In the genomic region with DNA sequence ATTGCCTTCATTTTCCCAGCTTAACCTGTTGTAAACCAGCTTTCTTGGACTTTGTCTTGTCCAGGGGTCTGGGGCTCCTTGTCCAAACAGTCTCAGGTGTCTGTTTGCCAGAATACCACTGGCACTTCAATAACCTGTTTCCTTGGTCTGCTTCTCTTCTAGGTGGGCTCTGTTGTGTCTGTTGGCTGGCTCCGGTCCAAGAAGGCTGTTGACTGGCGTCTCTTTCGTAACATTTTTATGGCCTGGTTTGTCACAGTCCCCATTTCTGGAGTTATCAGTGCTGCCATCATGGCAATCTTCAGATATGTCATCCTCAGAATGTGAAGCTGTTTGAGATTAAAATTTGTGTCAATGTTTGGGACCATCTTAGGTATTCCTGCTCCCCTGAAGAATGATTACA, we compare ENCODE assay signal across 1 cellular context.
TF ChIP-seq lines count a peak whose summit lies in the region.

No MANE protein-coding gene starts in this region.

TF ChIP-seq in K562, 482 proteins besides CTCF, POLR2A, EP300 and RAD21 (continues in another document):
- TF ChIP-seq ILK (tag; IDR thresholded peaks at IDR 0.05; ENCODE audit: borderline replicate concordance, low read depth) (no peak), SIN3B (IDR thresholded peaks at IDR 0.05; ENCODE audit: low read depth) (no peak), NFIC (IDR thresholded peaks at IDR 0.05) (peak; percentile 87), TAF15 (IDR thresholded peaks at IDR 0.05; ENCODE audit: low read depth, low read length) (no peak), SUPT5H (IDR thresholded peaks at IDR 0.05) (no peak), NFIX (CRISPR knock-in tag; IDR thresholded peaks at IDR 0.05; ENCODE audit: low read depth) (no peak), RBM14 (IDR thresholded peaks at IDR 0.05; ENCODE audit: borderline replicate concordance, insufficient read depth, low read depth, low read length) (no peak), NCOA4 (IDR thresholded peaks at IDR 0.05; ENCODE audit: partially characterized antibody) (no peak), ZNF316 (IDR thresholded peaks at IDR 0.05) (no peak), ZC3H4 (CRISPR knock-in tag; IDR thresholded peaks at IDR 0.05; ENCODE audit: borderline replicate concordance) (no peak), XRCC3 (IDR thresholded peaks at IDR 0.05) (no peak), NCOR1 (IDR thresholded peaks at IDR 0.05) (no peak), EWSR1 (IDR thresholded peaks at IDR 0.05; ENCODE audit: borderline replicate concordance, low read depth, partially characterized antibody) (no peak), POLR2G (IDR thresholded peaks at IDR 0.05; ENCODE audit: low read depth, low read length) (no peak), POLR3A (IDR thresholded peaks at IDR 0.05; ENCODE audit: borderline replicate concordance, extremely low read depth, insufficient read depth, insufficient read length) (no peak), BRF1 (IDR thresholded peaks at IDR 0.05; ENCODE audit: borderline replicate concordance, extremely low read depth, insufficient read length) (no peak), MEIS2 (IDR thresholded peaks at IDR 0.05; ENCODE audit: partially characterized antibody) (peak; percentile 46), GABPA (tag; conservative IDR thresholded peaks at IDR 0.05; ENCODE audit: low read depth) (no peak), CHD1 (IDR thresholded peaks at IDR 0.05; ENCODE audit: low read length) (no peak), DNMT1 (IDR thresholded peaks at IDR 0.05) (no peak), NFYB (IDR thresholded peaks at IDR 0.05; ENCODE audit: extremely low read depth, insufficient read length) (no peak), ILF3 (IDR thresholded peaks at IDR 0.05; ENCODE audit: borderline replicate concordance) (no peak), FOXA1 (IDR thresholded peaks at IDR 0.05; ENCODE audit: borderline replicate concordance) (no peak), RBM17 (IDR thresholded peaks at IDR 0.05; ENCODE audit: borderline replicate concordance, low read depth, low read length) (no peak), CEBPB (tag; IDR thresholded peaks at IDR 0.05) (peak; percentile 26; the same call in 1 of the 2 replicates), ZNF175 (CRISPR knock-in tag; IDR thresholded peaks at IDR 0.05; ENCODE audit: low read depth) (no peak), GABPB1 (CRISPR knock-in tag; IDR thresholded peaks at IDR 0.05) (no peak), XRCC4 (IDR thresholded peaks at IDR 0.05; ENCODE audit: extremely low read depth, insufficient read depth, insufficient read length) (no peak), MCM2 (IDR thresholded peaks at IDR 0.05; ENCODE audit: low read depth) (no peak), SIX5 (IDR thresholded peaks at IDR 0.05; ENCODE audit: borderline replicate concordance in 1 of 2, insufficient read depth in 1 of 2, low read depth in 1 of 2, low read length in 2 of 2) (no peak)
- TF ChIP-seq, protein P1, sequence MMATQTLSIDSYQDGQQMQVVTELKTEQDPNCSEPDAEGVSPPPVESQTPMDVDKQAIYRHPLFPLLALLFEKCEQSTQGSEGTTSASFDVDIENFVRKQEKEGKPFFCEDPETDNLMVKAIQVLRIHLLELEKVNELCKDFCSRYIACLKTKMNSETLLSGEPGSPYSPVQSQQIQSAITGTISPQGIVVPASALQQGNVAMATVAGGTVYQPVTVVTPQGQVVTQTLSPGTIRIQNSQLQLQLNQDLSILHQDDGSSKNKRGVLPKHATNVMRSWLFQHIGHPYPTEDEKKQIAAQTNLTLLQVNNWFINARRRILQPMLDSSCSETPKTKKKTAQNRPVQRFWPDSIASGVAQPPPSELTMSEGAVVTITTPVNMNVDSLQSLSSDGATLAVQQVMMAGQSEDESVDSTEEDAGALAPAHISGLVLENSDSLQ (IDR thresholded peaks at IDR 0.05): peak; percentile 45
- TF ChIP-seq, protein P2, sequence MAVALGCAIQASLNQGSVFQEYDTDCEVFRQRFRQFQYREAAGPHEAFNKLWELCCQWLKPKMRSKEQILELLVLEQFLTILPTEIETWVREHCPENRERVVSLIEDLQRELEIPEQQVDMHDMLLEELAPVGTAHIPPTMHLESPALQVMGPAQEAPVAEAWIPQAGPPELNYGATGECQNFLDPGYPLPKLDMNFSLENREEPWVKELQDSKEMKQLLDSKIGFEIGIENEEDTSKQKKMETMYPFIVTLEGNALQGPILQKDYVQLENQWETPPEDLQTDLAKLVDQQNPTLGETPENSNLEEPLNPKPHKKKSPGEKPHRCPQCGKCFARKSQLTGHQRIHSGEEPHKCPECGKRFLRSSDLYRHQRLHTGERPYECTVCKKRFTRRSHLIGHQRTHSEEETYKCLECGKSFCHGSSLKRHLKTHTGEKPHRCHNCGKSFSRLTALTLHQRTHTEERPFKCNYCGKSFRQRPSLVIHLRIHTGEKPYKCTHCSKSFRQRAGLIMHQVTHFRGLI (CRISPR knock-in tag; IDR thresholded peaks at IDR 0.05): no peak
- TF ChIP-seq, protein P3, sequence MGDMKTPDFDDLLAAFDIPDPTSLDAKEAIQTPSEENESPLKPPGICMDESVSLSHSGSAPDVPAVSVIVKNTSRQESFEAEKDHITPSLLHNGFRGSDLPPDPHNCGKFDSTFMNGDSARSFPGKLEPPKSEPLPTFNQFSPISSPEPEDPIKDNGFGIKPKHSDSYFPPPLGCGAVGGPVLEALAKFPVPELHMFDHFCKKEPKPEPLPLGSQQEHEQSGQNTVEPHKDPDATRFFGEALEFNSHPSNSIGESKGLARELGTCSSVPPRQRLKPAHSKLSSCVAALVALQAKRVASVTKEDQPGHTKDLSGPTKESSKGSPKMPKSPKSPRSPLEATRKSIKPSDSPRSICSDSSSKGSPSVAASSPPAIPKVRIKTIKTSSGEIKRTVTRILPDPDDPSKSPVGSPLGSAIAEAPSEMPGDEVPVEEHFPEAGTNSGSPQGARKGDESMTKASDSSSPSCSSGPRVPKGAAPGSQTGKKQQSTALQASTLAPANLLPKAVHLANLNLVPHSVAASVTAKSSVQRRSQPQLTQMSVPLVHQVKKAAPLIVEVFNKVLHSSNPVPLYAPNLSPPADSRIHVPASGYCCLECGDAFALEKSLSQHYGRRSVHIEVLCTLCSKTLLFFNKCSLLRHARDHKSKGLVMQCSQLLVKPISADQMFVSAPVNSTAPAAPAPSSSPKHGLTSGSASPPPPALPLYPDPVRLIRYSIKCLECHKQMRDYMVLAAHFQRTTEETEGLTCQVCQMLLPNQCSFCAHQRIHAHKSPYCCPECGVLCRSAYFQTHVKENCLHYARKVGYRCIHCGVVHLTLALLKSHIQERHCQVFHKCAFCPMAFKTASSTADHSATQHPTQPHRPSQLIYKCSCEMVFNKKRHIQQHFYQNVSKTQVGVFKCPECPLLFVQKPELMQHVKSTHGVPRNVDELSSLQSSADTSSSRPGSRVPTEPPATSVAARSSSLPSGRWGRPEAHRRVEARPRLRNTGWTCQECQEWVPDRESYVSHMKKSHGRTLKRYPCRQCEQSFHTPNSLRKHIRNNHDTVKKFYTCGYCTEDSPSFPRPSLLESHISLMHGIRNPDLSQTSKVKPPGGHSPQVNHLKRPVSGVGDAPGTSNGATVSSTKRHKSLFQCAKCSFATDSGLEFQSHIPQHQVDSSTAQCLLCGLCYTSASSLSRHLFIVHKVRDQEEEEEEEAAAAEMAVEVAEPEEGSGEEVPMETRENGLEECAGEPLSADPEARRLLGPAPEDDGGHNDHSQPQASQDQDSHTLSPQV (IDR thresholded peaks at IDR 0.05): no peak
- TF ChIP-seq, protein P4, sequence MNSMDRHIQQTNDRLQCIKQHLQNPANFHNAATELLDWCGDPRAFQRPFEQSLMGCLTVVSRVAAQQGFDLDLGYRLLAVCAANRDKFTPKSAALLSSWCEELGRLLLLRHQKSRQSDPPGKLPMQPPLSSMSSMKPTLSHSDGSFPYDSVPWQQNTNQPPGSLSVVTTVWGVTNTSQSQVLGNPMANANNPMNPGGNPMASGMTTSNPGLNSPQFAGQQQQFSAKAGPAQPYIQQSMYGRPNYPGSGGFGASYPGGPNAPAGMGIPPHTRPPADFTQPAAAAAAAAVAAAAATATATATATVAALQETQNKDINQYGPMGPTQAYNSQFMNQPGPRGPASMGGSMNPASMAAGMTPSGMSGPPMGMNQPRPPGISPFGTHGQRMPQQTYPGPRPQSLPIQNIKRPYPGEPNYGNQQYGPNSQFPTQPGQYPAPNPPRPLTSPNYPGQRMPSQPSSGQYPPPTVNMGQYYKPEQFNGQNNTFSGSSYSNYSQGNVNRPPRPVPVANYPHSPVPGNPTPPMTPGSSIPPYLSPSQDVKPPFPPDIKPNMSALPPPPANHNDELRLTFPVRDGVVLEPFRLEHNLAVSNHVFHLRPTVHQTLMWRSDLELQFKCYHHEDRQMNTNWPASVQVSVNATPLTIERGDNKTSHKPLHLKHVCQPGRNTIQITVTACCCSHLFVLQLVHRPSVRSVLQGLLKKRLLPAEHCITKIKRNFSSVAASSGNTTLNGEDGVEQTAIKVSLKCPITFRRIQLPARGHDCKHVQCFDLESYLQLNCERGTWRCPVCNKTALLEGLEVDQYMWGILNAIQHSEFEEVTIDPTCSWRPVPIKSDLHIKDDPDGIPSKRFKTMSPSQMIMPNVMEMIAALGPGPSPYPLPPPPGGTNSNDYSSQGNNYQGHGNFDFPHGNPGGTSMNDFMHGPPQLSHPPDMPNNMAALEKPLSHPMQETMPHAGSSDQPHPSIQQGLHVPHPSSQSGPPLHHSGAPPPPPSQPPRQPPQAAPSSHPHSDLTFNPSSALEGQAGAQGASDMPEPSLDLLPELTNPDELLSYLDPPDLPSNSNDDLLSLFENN (IDR thresholded peaks at IDR 0.05; ENCODE audit: low read depth in 2 of 2, low read length in 2 of 2): no peak
- TF ChIP-seq, protein P5, sequence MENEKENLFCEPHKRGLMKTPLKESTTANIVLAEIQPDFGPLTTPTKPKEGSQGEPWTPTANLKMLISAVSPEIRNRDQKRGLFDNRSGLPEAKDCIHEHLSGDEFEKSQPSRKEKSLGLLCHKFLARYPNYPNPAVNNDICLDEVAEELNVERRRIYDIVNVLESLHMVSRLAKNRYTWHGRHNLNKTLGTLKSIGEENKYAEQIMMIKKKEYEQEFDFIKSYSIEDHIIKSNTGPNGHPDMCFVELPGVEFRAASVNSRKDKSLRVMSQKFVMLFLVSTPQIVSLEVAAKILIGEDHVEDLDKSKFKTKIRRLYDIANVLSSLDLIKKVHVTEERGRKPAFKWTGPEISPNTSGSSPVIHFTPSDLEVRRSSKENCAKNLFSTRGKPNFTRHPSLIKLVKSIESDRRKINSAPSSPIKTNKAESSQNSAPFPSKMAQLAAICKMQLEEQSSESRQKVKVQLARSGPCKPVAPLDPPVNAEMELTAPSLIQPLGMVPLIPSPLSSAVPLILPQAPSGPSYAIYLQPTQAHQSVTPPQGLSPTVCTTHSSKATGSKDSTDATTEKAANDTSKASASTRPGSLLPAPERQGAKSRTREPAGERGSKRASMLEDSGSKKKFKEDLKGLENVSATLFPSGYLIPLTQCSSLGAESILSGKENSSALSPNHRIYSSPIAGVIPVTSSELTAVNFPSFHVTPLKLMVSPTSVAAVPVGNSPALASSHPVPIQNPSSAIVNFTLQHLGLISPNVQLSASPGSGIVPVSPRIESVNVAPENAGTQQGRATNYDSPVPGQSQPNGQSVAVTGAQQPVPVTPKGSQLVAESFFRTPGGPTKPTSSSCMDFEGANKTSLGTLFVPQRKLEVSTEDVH (IDR thresholded peaks at IDR 0.05; ENCODE audit: low read depth, partially characterized antibody): no peak
- TF ChIP-seq, protein P6, sequence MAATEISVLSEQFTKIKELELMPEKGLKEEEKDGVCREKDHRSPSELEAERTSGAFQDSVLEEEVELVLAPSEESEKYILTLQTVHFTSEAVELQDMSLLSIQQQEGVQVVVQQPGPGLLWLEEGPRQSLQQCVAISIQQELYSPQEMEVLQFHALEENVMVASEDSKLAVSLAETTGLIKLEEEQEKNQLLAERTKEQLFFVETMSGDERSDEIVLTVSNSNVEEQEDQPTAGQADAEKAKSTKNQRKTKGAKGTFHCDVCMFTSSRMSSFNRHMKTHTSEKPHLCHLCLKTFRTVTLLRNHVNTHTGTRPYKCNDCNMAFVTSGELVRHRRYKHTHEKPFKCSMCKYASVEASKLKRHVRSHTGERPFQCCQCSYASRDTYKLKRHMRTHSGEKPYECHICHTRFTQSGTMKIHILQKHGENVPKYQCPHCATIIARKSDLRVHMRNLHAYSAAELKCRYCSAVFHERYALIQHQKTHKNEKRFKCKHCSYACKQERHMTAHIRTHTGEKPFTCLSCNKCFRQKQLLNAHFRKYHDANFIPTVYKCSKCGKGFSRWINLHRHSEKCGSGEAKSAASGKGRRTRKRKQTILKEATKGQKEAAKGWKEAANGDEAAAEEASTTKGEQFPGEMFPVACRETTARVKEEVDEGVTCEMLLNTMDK (IDR thresholded peaks at IDR 0.05; ENCODE audit: borderline replicate concordance, insufficient read depth, low read depth, low read length, poor library complexity, severe bottlenecking): no peak
- TF ChIP-seq, protein P7, sequence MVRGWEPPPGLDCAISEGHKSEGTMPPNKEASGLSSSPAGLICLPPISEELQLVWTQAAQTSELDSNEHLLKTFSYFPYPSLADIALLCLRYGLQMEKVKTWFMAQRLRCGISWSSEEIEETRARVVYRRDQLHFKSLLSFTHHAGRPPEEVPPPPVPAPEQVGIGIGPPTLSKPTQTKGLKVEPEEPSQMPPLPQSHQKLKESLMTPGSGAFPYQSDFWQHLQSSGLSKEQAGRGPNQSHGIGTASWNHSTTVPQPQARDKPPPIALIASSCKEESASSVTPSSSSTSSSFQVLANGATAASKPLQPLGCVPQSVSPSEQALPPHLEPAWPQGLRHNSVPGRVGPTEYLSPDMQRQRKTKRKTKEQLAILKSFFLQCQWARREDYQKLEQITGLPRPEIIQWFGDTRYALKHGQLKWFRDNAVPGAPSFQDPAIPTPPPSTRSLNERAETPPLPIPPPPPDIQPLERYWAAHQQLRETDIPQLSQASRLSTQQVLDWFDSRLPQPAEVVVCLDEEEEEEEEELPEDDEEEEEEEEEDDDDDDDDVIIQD (CRISPR knock-in tag; IDR thresholded peaks at IDR 0.05): no peak
- TF ChIP-seq, protein P8, sequence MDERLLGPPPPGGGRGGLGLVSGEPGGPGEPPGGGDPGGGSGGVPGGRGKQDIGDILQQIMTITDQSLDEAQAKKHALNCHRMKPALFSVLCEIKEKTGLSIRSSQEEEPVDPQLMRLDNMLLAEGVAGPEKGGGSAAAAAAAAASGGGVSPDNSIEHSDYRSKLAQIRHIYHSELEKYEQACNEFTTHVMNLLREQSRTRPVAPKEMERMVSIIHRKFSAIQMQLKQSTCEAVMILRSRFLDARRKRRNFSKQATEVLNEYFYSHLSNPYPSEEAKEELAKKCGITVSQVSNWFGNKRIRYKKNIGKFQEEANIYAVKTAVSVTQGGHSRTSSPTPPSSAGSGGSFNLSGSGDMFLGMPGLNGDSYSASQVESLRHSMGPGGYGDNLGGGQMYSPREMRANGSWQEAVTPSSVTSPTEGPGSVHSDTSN (CRISPR knock-in tag; IDR thresholded peaks at IDR 0.05; ENCODE audit: low read depth): no peak
- TF ChIP-seq, protein P8 (tag; conservative IDR thresholded peaks at IDR 0.05; ENCODE audit: low read depth): peak; percentile 13; the same call in 1 of the 2 replicates
